In the genomic region with DNA sequence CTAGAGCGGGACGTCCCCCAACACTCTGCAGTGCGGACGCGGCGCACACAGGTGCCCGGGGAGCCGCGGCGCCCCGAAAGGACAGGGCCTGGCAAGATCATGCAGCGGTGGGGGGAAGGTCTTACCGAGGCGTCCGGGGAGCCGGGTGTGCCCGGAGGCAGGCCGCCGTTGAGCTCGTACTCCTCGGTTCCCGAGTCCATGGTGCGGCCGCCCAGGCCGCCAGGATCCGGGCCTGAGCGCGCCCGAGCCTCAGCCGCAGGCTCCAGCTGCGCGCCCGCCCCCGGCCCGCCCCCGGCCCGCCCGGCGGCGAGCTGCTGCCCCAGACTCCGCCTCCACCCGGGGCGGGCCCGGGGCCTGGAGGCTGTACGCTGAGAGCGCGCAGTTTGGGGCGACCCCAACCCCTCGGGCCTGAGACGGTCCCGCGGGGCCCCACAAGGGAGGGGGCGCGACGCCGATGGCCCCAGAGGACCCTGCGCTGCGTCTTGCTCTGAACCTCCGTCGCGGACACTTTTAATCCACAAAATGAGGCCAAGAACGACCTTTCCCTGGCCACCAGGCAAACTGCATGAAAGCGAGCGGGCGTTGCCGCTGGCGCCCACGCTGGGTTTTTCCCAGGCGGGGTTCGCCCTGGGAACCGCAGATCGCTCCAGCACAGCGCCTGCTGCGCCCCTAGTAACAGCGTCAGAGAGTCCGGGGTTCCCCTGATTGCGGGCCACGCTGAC, we compare ENCODE assay signal across 7 cellular contexts. TPM values are rescaled to one million over a fixed set of nuclear protein-coding genes. Genes with fewer than 3 reads are reported as not detected.
DNase-seq lines count a peak whose midpoint lies in the region; ATAC-seq, FAIRE-seq and TF ChIP-seq lines count a peak whose summit lies in the region.

A gene with protein sequence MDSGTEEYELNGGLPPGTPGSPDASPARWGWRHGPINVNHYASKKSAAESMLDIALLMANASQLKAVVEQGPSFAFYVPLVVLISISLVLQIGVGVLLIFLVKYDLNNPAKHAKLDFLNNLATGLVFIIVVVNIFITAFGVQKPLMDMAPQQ (minus strand): TSS at position 234 of the 722 bp plus-strand sequence. CDS start 34 bp downstream, at position 200.

- H3K36me3 ChIP-seq in MG63 = peaks cover 5% of the 10 kb centered on the region; the same call in 1 of the 2 replicates

- no peaks in the 10 kb centered on the region for H3K27me3 Mint-ChIP-seq in central memory CD8-positive, alpha-beta T cell

- peak within 1 kb of the TSS; percentile 86 for H3K4me3 Mint-ChIP-seq in central memory CD8-positive, alpha-beta T cell

- TF ChIP-seq POLR2A in GM12891 (IDR thresholded peaks at IDR 0.05; ENCODE audit: low read depth, low read length) = peak; percentile 77
- TF ChIP-seq POLR2A in H54 (IDR thresholded peaks at IDR 0.05; ENCODE audit: low read depth, low read length) = 0 out of 2 replicates have a peak, but pooled peaks have one; percentile 34

- H3K27me3 ChIP-seq in MG63 (no peaks in the 10 kb centered on the region), layer of hippocampus (ENCODE audit: control insufficient read depth, insufficient read depth, low read length) (no peaks in the 10 kb centered on the region)

- H3K36me3 Mint-ChIP-seq in central memory CD8-positive, alpha-beta T cell (ENCODE audit: insufficient read depth) = peaks cover 25% of the 10 kb centered on the region

- H3K4me3 ChIP-seq in MG63 = peak within 1 kb of the TSS; percentile 90

- peak; percentile 96 for DNase-seq in GM12891 (ENCODE audit: insufficient read length, low spot score)
- DNase-seq in H54 (ENCODE audit: insufficient read length, low spot score) = peak; percentile 87
- peak; percentile 77 for DNase-seq in MG63
- DNase-seq in central memory CD8-positive, alpha-beta T cell (ENCODE audit: low spot score in 2 of 2) = peak; percentile 67 to 84
- peak; percentile 84 for DNase-seq in stimulated activated CD4-positive, alpha-beta T cell treated with anti-CD3 and anti-CD28 coated beads, Interleukin-1b, Interleukin-23, amount 100 ng/mL, for 48 hours

- H3K27ac Mint-ChIP-seq in central memory CD8-positive, alpha-beta T cell (ENCODE audit: low read depth) = peak within 1 kb of the TSS; percentile 98

- FAIRE-seq in GM12891 (lab: Jason Lieb, UNC) (peak; percentile 82), H54 (lab: Jason Lieb, UNC) (no peak)

- no peaks in the 10 kb centered on the region for H3K9me3 ChIP-seq in MG63

- H3K9me3 Mint-ChIP-seq in central memory CD8-positive, alpha-beta T cell = no peaks in the 10 kb centered on the region

- peak; percentile 82 to 88 for ATAC-seq in activated CD4-positive, CD25-positive, alpha-beta regulatory T cell treated with anti-CD3 and anti-CD28 coated beads, Interleukin-2, amount 50 U/mL, for 24 hours
- peak; percentile 87 for ATAC-seq in central memory CD8-positive, alpha-beta T cell (replicated peaks; ENCODE audit: extremely low read depth, poor library complexity, severe bottlenecking)

- peak within 1 kb of the TSS; percentile 91 for H3K27ac ChIP-seq in layer of hippocampus (ENCODE audit: low read depth, low read length)

- peaks cover 41% of the 10 kb centered on the region for H3K4me1 Mint-ChIP-seq in central memory CD8-positive, alpha-beta T cell

TF ChIP-seq in GM12891, 5 proteins besides CTCF, POLR2A, EP300 and RAD21:
- TF ChIP-seq SPI1 (IDR thresholded peaks at IDR 0.05; ENCODE audit: low read depth, low read length) = no peak
- TF ChIP-seq PAX5 (IDR thresholded peaks at IDR 0.05; ENCODE audit: insufficient read depth, low read length, severe bottlenecking) = no peak
- peak; percentile 63 for TF ChIP-seq POLR2AphosphoS5 (IDR thresholded peaks at IDR 0.05; ENCODE audit: low read depth, low read length)
- TF ChIP-seq POU2F2 (IDR thresholded peaks at IDR 0.05; ENCODE audit: low read depth, low read length) = peak; percentile 60; the same call in 1 of the 2 replicates
- TF ChIP-seq TAF1 (IDR thresholded peaks at IDR 0.05; ENCODE audit: low read depth, low read length) = peak; percentile 12; the same call in 1 of the 2 replicates

RNA-seq across cellular contexts. Expression of the gene that starts here (rescaled TPM):
- 26.6 TPM for polyA plus RNA-seq in GM12891 (2012; ENCODE audit: low read depth, missing spikeins)
- 22.5 and 71.0 TPM in 2 replicates for total RNA-seq in MG63 (2014; rRNA removed; shearing (Covaris generic); ENCODE audit: low replicate concordance)

Comparison
In these comparisons a context has a peak if more than half of its experiments do, and no peak if none do; other contexts are left out.
1. Peak in every context shown above with its lines: DNase-seq, ATAC-seq, H3K4me3 ChIP-seq and H3K27ac ChIP-seq.